ENCODE assay signal across 19 cellular contexts in the genomic region with DNA sequence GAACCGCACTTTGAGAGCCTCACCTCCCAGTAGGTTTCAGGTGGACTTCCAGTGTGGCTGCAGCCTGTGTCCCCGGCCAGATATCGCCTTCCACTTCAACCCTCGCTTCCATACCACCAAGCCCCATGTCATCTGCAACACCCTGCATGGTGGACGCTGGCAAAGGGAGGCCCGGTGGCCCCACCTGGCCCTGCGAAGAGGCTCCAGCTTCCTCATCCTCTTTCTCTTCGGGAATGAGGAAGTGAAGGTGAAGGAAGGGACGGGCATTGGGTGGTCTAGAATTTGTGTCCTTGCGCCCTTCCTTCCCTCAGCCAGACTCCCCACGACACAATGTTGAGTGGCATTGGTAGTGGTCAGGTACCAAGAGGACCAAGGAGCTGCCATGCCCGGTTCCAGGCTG. TPM values are rescaled to one million over a fixed set of nuclear protein-coding genes. Genes with fewer than 3 reads are reported as not detected.
"Had no signal": no experiment of that assay in that cellular context is flagged by ENCODE, and none has a peak within 500 bp of the region (broad histone marks: within the 10 kb centered on the region; RNA-seq: fewer than 3 reads in every experiment).

No MANE protein-coding gene starts in this region.

- H3K27ac ChIP-seq: right lobe of liver, skin epidermis, thoracic aorta, upper lobe of left lung had no signal

- H3K36me3 ChIP-seq: right lobe of liver, thoracic aorta, upper lobe of left lung had no signal

- ATAC-seq: activated CD8-positive, alpha-beta T cell treated with anti-CD3 and anti-CD28 coated beads for 36 hours; activated naive CD8-positive, alpha-beta T cell treated with anti-CD3 and anti-CD28 coated beads, Interleukin-2, amount 50 U/mL, for 24 hours; stimulated activated naive CD8-positive, alpha-beta T cell treated with anti-CD3 and anti-CD28 coated beads, Interleukin-15, amount 100 ng/mL, for 72 hours had no signal

- H3K27me3 ChIP-seq: right lobe of liver, upper lobe of left lung had no signal

- DNase-seq: activated CD4-positive, CD25-positive, alpha-beta regulatory T cell treated with anti-CD3 and anti-CD28 coated beads, Interleukin-2, amount 50 U/mL, for 72 hours; activated effector memory CD4-positive, alpha-beta T cell treated with anti-CD3 and anti-CD28 coated beads, Interleukin-2, amount 50 U/mL, for 16 hours; activated naive CD8-positive, alpha-beta T cell treated with anti-CD3 and anti-CD28 coated beads, Interleukin-2, amount 50 U/mL, for 24 hours; activated T-cell treated with anti-CD3 and anti-CD28 coated beads for 4 hours; aorta; effector CD8-positive, alpha-beta T cell; foreskin melanocyte; kidney glomerular epithelial cell; stimulated activated naive CD8-positive, alpha-beta T cell treated with anti-CD3 and anti-CD28 coated beads, Interleukin-15, amount 100 ng/mL, for 72 hours had no signal

- H3K9me3 ChIP-seq: right lobe of liver, thoracic aorta, upper lobe of left lung had no signal

- H3K4me3 ChIP-seq: right lobe of liver, skin epidermis, thoracic aorta, upper lobe of left lung had no signal

RNA-seq across cellular contexts. Expression of a gene that starts 2.9 kb away (rescaled TPM):
- total RNA-seq: activated CD4-positive, alpha-beta T cell treated with anti-CD3 and anti-CD28 coated beads, Interleukin-2, amount 10 ng/mL, durations not matched to agents 7 days and 5 days; activated CD8-positive, alpha-beta T cell treated with anti-CD3 and anti-CD28 coated beads for 36 hours had no signal

RNA-seq across cellular contexts. Expression of a gene that starts 17.8 kb away (rescaled TPM):
- total RNA-seq: activated CD4-positive, alpha-beta T cell treated with anti-CD3 and anti-CD28 coated beads, Interleukin-2, amount 10 ng/mL, durations not matched to agents 7 days and 5 days; right lobe of liver; T-helper 2 cell treated with Interferon-gamma antibody and Interleukin-4, amounts not matched to agents 100 ng/mL and 5 ng/mL, for 36 hours had no signal

RNA-seq across cellular contexts. Expression of a gene that starts 54.4 kb away (rescaled TPM):
- total RNA-seq: aorta; cardiac septum; liver; mononuclear cell; T-helper 2 cell treated with Interferon-gamma antibody and Interleukin-4, amounts not matched to agents 100 ng/mL and 5 ng/mL, for 36 hours; thoracic aorta had no signal
